ENCODE assay signal across 12 cellular contexts in genomic region chr17:72775914-72776313, GRCh38.
"Had no signal": no experiment of that assay in that cellular context is flagged by ENCODE, and none has a peak within 500 bp of the region (broad histone marks: within the 10 kb centered on the region; RNA-seq: fewer than 3 reads in every experiment).

No MANE protein-coding gene starts in this region.

- DNase-seq: activated B cell treated with CpG ODN at 0.5 μM for 24 hours; activated CD4-positive, alpha-beta memory T cell treated with anti-CD3 and anti-CD28 coated beads for 36 hours; activated CD4-positive, alpha-beta T cell treated with anti-CD3 and anti-CD28 coated beads for 4 hours; amniotic stem cell; effector CD8-positive, alpha-beta T cell; left ventricle myocardium superior; nephron progenitor cell; occipital lobe; posterior cingulate gyrus; sigmoid colon; stimulated activated CD4-positive, alpha-beta T cell treated with anti-CD3 and anti-CD28 coated beads, Interleukin-4, amount 100 ng/mL, for 24 hours had no signal

- ATAC-seq: left ventricle myocardium superior; stimulated activated effector memory CD8-positive, alpha-beta T cell treated with anti-CD3 and anti-CD28 coated beads, Interleukin-12 subunit alpha, Interleukin-12 subunit beta, amount 100 ng/mL, for 72 hours had no signal
